Comparison of ENCODE assay signal across 2 cellular contexts in the genomic region with DNA sequence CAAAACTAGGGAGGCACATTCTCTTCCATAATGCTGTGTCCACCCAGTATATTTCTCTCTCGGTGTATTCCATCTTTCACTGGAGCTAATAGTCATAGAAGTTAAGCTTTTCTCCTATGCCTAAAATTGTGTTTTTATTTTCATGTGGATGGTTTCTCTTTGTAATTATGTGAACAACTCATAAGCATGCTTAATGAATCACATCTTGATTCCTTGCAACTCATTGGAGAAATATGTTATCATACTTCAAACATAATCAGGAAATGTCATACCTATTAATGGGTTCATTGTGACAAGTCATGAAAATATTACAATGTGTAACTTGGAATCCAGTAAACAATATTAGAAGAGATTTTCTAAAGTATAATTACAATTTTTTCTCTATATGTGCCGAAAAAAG.
TF ChIP-seq lines count a peak whose summit lies in the region.

No MANE protein-coding gene starts in this region.

TF ChIP-seq in SK-N-SH, 30 proteins besides CTCF, POLR2A, EP300 and RAD21 (continued from another document):
- TF ChIP-seq, protein P1, sequence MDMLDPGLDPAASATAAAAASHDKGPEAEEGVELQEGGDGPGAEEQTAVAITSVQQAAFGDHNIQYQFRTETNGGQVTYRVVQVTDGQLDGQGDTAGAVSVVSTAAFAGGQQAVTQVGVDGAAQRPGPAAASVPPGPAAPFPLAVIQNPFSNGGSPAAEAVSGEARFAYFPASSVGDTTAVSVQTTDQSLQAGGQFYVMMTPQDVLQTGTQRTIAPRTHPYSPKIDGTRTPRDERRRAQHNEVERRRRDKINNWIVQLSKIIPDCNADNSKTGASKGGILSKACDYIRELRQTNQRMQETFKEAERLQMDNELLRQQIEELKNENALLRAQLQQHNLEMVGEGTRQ (IDR thresholded peaks at IDR 0.05; ENCODE audit: borderline replicate concordance, low read depth, low read length), result no peak
- TF ChIP-seq, protein P2, sequence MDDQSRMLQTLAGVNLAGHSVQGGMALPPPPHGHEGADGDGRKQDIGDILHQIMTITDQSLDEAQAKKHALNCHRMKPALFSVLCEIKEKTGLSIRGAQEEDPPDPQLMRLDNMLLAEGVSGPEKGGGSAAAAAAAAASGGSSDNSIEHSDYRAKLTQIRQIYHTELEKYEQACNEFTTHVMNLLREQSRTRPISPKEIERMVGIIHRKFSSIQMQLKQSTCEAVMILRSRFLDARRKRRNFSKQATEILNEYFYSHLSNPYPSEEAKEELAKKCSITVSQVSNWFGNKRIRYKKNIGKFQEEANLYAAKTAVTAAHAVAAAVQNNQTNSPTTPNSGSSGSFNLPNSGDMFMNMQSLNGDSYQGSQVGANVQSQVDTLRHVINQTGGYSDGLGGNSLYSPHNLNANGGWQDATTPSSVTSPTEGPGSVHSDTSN (IDR thresholded peaks at IDR 0.05), result peak; percentile 83
- no peak for TF ChIP-seq FOXM1 (IDR thresholded peaks at IDR 0.05; ENCODE audit: low read depth)
- TF ChIP-seq, protein P3, sequence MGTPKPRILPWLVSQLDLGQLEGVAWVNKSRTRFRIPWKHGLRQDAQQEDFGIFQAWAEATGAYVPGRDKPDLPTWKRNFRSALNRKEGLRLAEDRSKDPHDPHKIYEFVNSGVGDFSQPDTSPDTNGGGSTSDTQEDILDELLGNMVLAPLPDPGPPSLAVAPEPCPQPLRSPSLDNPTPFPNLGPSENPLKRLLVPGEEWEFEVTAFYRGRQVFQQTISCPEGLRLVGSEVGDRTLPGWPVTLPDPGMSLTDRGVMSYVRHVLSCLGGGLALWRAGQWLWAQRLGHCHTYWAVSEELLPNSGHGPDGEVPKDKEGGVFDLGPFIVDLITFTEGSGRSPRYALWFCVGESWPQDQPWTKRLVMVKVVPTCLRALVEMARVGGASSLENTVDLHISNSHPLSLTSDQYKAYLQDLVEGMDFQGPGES (IDR thresholded peaks at IDR 0.05; ENCODE audit: low read depth, low read length), result no peak
- peak; percentile 43; the same call in 1 of the 2 replicates for TF ChIP-seq TEAD4 (IDR thresholded peaks at IDR 0.05; ENCODE audit: borderline replicate concordance, insufficient read depth)
- TF ChIP-seq SIN3A (IDR thresholded peaks at IDR 0.05; ENCODE audit: borderline replicate concordance, low read depth, low read length), result no peak
- no peak for TF ChIP-seq GATA2 (CRISPR knock-in tag; IDR thresholded peaks at IDR 0.05)
- TF ChIP-seq FOXJ3 (CRISPR knock-in tag; IDR thresholded peaks at IDR 0.05), result no peak
- TF ChIP-seq GABPA (IDR thresholded peaks at IDR 0.05; ENCODE audit: low read depth), result no peak
- TF ChIP-seq, protein P4, sequence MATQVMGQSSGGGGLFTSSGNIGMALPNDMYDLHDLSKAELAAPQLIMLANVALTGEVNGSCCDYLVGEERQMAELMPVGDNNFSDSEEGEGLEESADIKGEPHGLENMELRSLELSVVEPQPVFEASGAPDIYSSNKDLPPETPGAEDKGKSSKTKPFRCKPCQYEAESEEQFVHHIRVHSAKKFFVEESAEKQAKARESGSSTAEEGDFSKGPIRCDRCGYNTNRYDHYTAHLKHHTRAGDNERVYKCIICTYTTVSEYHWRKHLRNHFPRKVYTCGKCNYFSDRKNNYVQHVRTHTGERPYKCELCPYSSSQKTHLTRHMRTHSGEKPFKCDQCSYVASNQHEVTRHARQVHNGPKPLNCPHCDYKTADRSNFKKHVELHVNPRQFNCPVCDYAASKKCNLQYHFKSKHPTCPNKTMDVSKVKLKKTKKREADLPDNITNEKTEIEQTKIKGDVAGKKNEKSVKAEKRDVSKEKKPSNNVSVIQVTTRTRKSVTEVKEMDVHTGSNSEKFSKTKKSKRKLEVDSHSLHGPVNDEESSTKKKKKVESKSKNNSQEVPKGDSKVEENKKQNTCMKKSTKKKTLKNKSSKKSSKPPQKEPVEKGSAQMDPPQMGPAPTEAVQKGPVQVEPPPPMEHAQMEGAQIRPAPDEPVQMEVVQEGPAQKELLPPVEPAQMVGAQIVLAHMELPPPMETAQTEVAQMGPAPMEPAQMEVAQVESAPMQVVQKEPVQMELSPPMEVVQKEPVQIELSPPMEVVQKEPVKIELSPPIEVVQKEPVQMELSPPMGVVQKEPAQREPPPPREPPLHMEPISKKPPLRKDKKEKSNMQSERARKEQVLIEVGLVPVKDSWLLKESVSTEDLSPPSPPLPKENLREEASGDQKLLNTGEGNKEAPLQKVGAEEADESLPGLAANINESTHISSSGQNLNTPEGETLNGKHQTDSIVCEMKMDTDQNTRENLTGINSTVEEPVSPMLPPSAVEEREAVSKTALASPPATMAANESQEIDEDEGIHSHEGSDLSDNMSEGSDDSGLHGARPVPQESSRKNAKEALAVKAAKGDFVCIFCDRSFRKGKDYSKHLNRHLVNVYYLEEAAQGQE (IDR thresholded peaks at IDR 0.05; ENCODE audit: low read depth, low read length), result no peak
- TF ChIP-seq ELF1 (IDR thresholded peaks at IDR 0.05), result no peak
- no peak for TF ChIP-seq SMC3 (IDR thresholded peaks at IDR 0.05; ENCODE audit: low read depth, low read length)
- TF ChIP-seq CHD2 (IDR thresholded peaks at IDR 0.05; ENCODE audit: low read length, partially characterized antibody), result no peak
- no peak for TF ChIP-seq RCOR1 (IDR thresholded peaks at IDR 0.05; ENCODE audit: low read length)
- no peak for TF ChIP-seq MXI1 (IDR thresholded peaks at IDR 0.05; ENCODE audit: low read depth, low read length)
- TF ChIP-seq JUND (IDR thresholded peaks at IDR 0.05), result peak; percentile 68
- no peak for TF ChIP-seq NRF1 (IDR thresholded peaks at IDR 0.05; ENCODE audit: low read depth, low read length)
- peak; percentile 67; the same call in 1 of the 2 replicates for TF ChIP-seq FOSL2 (IDR thresholded peaks at IDR 0.05; ENCODE audit: borderline replicate concordance, low read depth)
- TF ChIP-seq, protein P5, sequence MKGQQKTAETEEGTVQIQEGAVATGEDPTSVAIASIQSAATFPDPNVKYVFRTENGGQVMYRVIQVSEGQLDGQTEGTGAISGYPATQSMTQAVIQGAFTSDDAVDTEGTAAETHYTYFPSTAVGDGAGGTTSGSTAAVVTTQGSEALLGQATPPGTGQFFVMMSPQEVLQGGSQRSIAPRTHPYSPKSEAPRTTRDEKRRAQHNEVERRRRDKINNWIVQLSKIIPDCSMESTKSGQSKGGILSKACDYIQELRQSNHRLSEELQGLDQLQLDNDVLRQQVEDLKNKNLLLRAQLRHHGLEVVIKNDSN (IDR thresholded peaks at IDR 0.05; ENCODE audit: borderline replicate concordance, low read depth), result no peak
- TF ChIP-seq TCF12 (IDR thresholded peaks at IDR 0.05), result peak; percentile 68; the same call in 1 of the 2 replicates
- TF ChIP-seq YY1 (IDR thresholded peaks at IDR 0.05; ENCODE audit: low read depth), result no peak
- TF ChIP-seq RFX5 (IDR thresholded peaks at IDR 0.05; ENCODE audit: low read length), result no peak
TF ChIP-seq in SK-N-SH: peak in this region for 5.

TF ChIP-seq in SK-N-SH treated with all-trans-retinoic acid at 6 μM for 48 hours, 23 proteins besides CTCF, POLR2A, EP300 and RAD21 (continued from another document):
- TF ChIP-seq, protein P6, sequence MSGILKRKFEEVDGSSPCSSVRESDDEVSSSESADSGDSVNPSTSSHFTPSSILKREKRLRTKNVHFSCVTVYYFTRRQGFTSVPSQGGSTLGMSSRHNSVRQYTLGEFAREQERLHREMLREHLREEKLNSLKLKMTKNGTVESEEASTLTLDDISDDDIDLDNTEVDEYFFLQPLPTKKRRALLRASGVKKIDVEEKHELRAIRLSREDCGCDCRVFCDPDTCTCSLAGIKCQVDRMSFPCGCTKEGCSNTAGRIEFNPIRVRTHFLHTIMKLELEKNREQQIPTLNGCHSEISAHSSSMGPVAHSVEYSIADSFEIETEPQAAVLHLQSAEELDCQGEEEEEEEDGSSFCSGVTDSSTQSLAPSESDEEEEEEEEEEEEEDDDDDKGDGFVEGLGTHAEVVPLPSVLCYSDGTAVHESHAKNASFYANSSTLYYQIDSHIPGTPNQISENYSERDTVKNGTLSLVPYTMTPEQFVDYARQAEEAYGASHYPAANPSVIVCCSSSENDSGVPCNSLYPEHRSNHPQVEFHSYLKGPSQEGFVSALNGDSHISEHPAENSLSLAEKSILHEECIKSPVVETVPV (CRISPR knock-in tag; IDR thresholded peaks at IDR 0.05), result no peak
